27 cellular contexts compared by ENCODE assay signal in the genomic region with DNA sequence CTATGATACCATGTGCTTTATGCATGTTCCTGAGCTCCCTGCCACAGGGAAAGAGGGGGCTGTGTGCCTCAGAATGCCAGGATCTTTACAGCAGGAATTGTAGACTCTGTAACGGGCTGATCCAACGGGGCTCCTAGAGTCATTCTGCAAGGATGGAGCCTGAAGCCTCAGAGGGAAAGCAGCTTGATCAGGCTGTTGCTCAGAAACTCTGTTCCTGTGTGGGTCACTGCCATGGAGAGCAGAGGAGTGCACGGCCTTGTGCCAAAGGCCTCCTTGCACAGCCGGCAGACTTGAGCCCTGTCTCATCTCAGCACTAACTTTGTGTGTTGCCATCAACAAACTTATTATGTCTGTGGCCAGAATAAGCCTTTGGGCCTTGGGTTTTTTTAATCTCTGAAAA. TPM values are rescaled to one million over a fixed set of nuclear protein-coding genes. Genes with fewer than 3 reads are reported as not detected.
DNase-seq lines count a peak whose midpoint lies in the region; ATAC-seq, FAIRE-seq and TF ChIP-seq lines count a peak whose summit lies in the region.
"Had no signal": no experiment of that assay in that cellular context is flagged by ENCODE, and none has a peak within 500 bp of the region (broad histone marks: within the 10 kb centered on the region; RNA-seq: fewer than 3 reads in every experiment).

No MANE protein-coding gene starts in this region.

- no peak for TF ChIP-seq CTCF in activated CD8-positive, alpha-beta T cell treated with anti-CD3 and anti-CD28 coated beads for 36 hours (IDR thresholded peaks at IDR 0.05)
- no peak for TF ChIP-seq CTCF in bronchial epithelial cell (IDR thresholded peaks at IDR 0.05; ENCODE audit: insufficient read depth, low read length, severe bottlenecking)
- no peak for TF ChIP-seq CTCF in foreskin keratinocyte (conservative IDR thresholded peaks at IDR 0.05)

- no peak overlapping the region for H3K27ac Mint-ChIP-seq in activated CD8-positive, alpha-beta T cell treated with anti-CD3 and anti-CD28 coated beads, Interleukin-2, amount 10 ng/mL, durations not matched to agents 7 days and 5 days
- no peak overlapping the region for H3K27ac Mint-ChIP-seq in activated CD8-positive, alpha-beta T cell treated with anti-CD3 and anti-CD28 coated beads for 36 hours
- H3K27ac Mint-ChIP-seq: CD14-positive monocyte had no signal

- no peak overlapping the region for H3K4me3 ChIP-seq in bronchial epithelial cell (ENCODE audit: low read depth, low read length)

- CTCF ChIA-PET in activated CD8-positive, alpha-beta T cell treated with anti-CD3 and anti-CD28 coated beads, Interleukin-2, amount 10 ng/mL, durations not matched to agents 7 days and 5 days (lab: Charles Lee), result no interaction called here
- CTCF ChIA-PET in activated CD8-positive, alpha-beta T cell treated with anti-CD3 and anti-CD28 coated beads for 36 hours (lab: Charles Lee), result interaction anchor here (1.2 kb wide), 1 partner anchor 219 kb away, joined by 3 read pairs; no protein-coding TSS in a partner anchor

- H3K4me1 ChIP-seq in foreskin keratinocyte, result no peaks in the 10 kb centered on the region

- peak; percentile 6 for DNase-seq in activated CD8-positive, alpha-beta T cell treated with anti-CD3 and anti-CD28 coated beads, Interleukin-2, amount 10 ng/mL, durations not matched to agents 7 days and 5 days
- no peak for DNase-seq in activated CD8-positive, alpha-beta T cell treated with anti-CD3 and anti-CD28 coated beads for 36 hours
- DNase-seq in bronchial epithelial cell (ENCODE audit: low read depth) (no peak), left lobe of liver (ENCODE audit: low spot score) (peak; percentile 22), posterior vena cava (ENCODE audit: low spot score) (peak; percentile 57), left colon (no peak), foreskin keratinocyte (no peak), NCI-H187 treated with DMSO at 0.1 percent for 48 hours (lab: John Stamatoyannopoulos, UW) (no peak)
- DNase-seq: 8988T, DMS53, GDM1, IMR-90, NCI-H1105, NCI-H146, NCI-H2029 treated with DMSO at 0.1 percent for 48 hours, NCI-H226, NCI-H510A treated with DMSO at 0.1 percent for 48 hours, NCI-H82 had no signal

- no peak overlapping the region for H3K4me3 Mint-ChIP-seq in activated CD8-positive, alpha-beta T cell treated with anti-CD3 and anti-CD28 coated beads, Interleukin-2, amount 10 ng/mL, durations not matched to agents 7 days and 5 days
- H3K4me3 Mint-ChIP-seq in activated CD8-positive, alpha-beta T cell treated with anti-CD3 and anti-CD28 coated beads for 36 hours, result no peak overlapping the region
- H3K4me3 Mint-ChIP-seq: CD14-positive monocyte had no signal

- H3K9me3 Mint-ChIP-seq in activated CD8-positive, alpha-beta T cell treated with anti-CD3 and anti-CD28 coated beads, Interleukin-2, amount 10 ng/mL, durations not matched to agents 7 days and 5 days (ENCODE audit: insufficient read depth), result peaks cover 19% of the 10 kb centered on the region
- H3K9me3 Mint-ChIP-seq in activated CD8-positive, alpha-beta T cell treated with anti-CD3 and anti-CD28 coated beads for 36 hours, result peaks cover 15% of the 10 kb centered on the region

- H3K36me3 ChIP-seq in bronchial epithelial cell (ENCODE audit: control insufficient read depth, insufficient read depth, low read length), result peaks cover 5% of the 10 kb centered on the region

- POLR2A ChIA-PET in activated CD8-positive, alpha-beta T cell treated with anti-CD3 and anti-CD28 coated beads, Interleukin-2, amount 10 ng/mL, durations not matched to agents 7 days and 5 days (lab: Charles Lee), result no interaction called here
- POLR2A ChIA-PET in activated CD8-positive, alpha-beta T cell treated with anti-CD3 and anti-CD28 coated beads for 36 hours (lab: Charles Lee), result no interaction called here

- H3K36me3 Mint-ChIP-seq in activated CD8-positive, alpha-beta T cell treated with anti-CD3 and anti-CD28 coated beads, Interleukin-2, amount 10 ng/mL, durations not matched to agents 7 days and 5 days (ENCODE audit: low read depth), result peaks cover 3% of the 10 kb centered on the region
- peaks cover 3% of the 10 kb centered on the region for H3K36me3 Mint-ChIP-seq in activated CD8-positive, alpha-beta T cell treated with anti-CD3 and anti-CD28 coated beads for 36 hours (ENCODE audit: low read depth)

- no peak for ATAC-seq in activated CD8-positive, alpha-beta T cell treated with anti-CD3 and anti-CD28 coated beads, Interleukin-2, amount 10 ng/mL, durations not matched to agents 7 days and 5 days
- no peak for ATAC-seq in activated CD8-positive, alpha-beta T cell treated with anti-CD3 and anti-CD28 coated beads for 36 hours
- no peak for ATAC-seq in left lobe of liver
- ATAC-seq in left colon, result no peak
- ATAC-seq in foreskin keratinocyte, result no peak
- ATAC-seq: HCT116 had no signal

- intact Hi-C loops in activated CD8-positive, alpha-beta T cell treated with anti-CD3 and anti-CD28 coated beads for 36 hours (cut with micrococcal nuclease), result no loop called here
- intact Hi-C loops in posterior vena cava (cut with DNase I), result no loop called here
- intact Hi-C loops in left colon (cut with DNase I, micrococcal nuclease), result no loop called here

- no peak overlapping the region for H3K27ac ChIP-seq in foreskin keratinocyte
- H3K27ac ChIP-seq: KMS-11 had no signal

- no peaks in the 10 kb centered on the region for H3K4me1 Mint-ChIP-seq in activated CD8-positive, alpha-beta T cell treated with anti-CD3 and anti-CD28 coated beads, Interleukin-2, amount 10 ng/mL, durations not matched to agents 7 days and 5 days (ENCODE audit: low read depth)
- H3K4me1 Mint-ChIP-seq in activated CD8-positive, alpha-beta T cell treated with anti-CD3 and anti-CD28 coated beads for 36 hours (ENCODE audit: low read depth), result no peaks in the 10 kb centered on the region

- FAIRE-seq in bronchial epithelial cell (lab: Jason Lieb, UNC), result peak; percentile 64
- FAIRE-seq: D721Med, GM19239, H1, RCC 7860 had no signal

- H3K27me3 ChIP-seq in bronchial epithelial cell (ENCODE audit: control insufficient read depth, insufficient read depth, low read length) (no peaks in the 10 kb centered on the region), foreskin keratinocyte (no peaks in the 10 kb centered on the region)

- H3K27me3 Mint-ChIP-seq in activated CD8-positive, alpha-beta T cell treated with anti-CD3 and anti-CD28 coated beads, Interleukin-2, amount 10 ng/mL, durations not matched to agents 7 days and 5 days (ENCODE audit: low read depth), result peaks cover 2% of the 10 kb centered on the region
- H3K27me3 Mint-ChIP-seq in activated CD8-positive, alpha-beta T cell treated with anti-CD3 and anti-CD28 coated beads for 36 hours, result no peaks in the 10 kb centered on the region

RNA-seq across cellular contexts. Expression of gene AMBP, which starts 51.8 kb away (rescaled TPM):
- total RNA-seq in activated CD8-positive, alpha-beta T cell treated with anti-CD3 and anti-CD28 coated beads, Interleukin-2, amount 10 ng/mL, durations not matched to agents 7 days and 5 days, result not detected
- not detected for total RNA-seq in activated CD8-positive, alpha-beta T cell treated with anti-CD3 and anti-CD28 coated beads for 36 hours
- total RNA-seq in bronchial epithelial cell (not detected in 2 replicates), left lobe of liver (6,364 TPM), posterior vena cava (under 1 TPM in 1 of 2 donors, not detected in 1; 0.65 TPM), left colon (under 1 TPM; 0.39 to 0.64 TPM), foreskin keratinocyte (not detected in 2 replicates)
- not detected in 2 replicates for polyA plus RNA-seq in foreskin keratinocyte
- total RNA-seq: IMR-90, OCI-LY7, SK-MEL-5 had no signal
- polyA plus RNA-seq: CD14-positive monocyte, IMR-90 had no signal

Comparison
In these comparisons a context has a peak if more than half of its experiments do, and no peak if none do; other contexts are left out.
1. DNase-seq: peak in activated CD8-positive, alpha-beta T cell treated with anti-CD3 and anti-CD28 coated beads, Interleukin-2, amount 10 ng/mL, durations not matched to agents 7 days and 5 days (single experiment), left lobe of liver (single experiment) and posterior vena cava (single experiment); none in activated CD8-positive, alpha-beta T cell treated with anti-CD3 and anti-CD28 coated beads for 36 hours (single experiment), bronchial epithelial cell (single experiment), left colon (0 of 2), foreskin keratinocyte (0 of 2) and NCI-H187 treated with DMSO at 0.1 percent for 48 hours (single experiment).
2. RNA of gene AMBP, which starts 51.8 kb away (total RNA-seq): 6,364 TPM in left lobe of liver (single experiment); 0.65 TPM in posterior vena cava, 0.39 to 0.64 TPM in left colon, not detected in activated CD8-positive, alpha-beta T cell treated with anti-CD3 and anti-CD28 coated beads, Interleukin-2, amount 10 ng/mL, durations not matched to agents 7 days and 5 days, not detected in activated CD8-positive, alpha-beta T cell treated with anti-CD3 and anti-CD28 coated beads for 36 hours, not detected in bronchial epithelial cell and not detected in foreskin keratinocyte; every median in the first group is over 1,000 times any median in the second.